ENCODE assay signal across 9 cellular contexts in genomic region chr17:49696233-49696761, GRCh38. TPM values are rescaled to one million over a fixed set of nuclear protein-coding genes. Genes with fewer than 3 reads are reported as not detected.
DNase-seq lines count a peak whose midpoint lies in the region; ATAC-seq and TF ChIP-seq lines count a peak whose summit lies in the region.
"Had no signal": no experiment of that assay in that cellular context is flagged by ENCODE, and none has a peak within 500 bp of the region (broad histone marks: within the 10 kb centered on the region; RNA-seq: fewer than 3 reads in every experiment).

No MANE protein-coding gene starts in this region.

- POLR2A ChIA-PET in HEK293T (lab: Yijun Ruan, JAX), result interaction anchor here (0.6 to 3.6 kb wide), 5 partner anchors 10 to 135 kb away, joined by 3 to 13 read pairs (median 4); partner anchors contain the start of gene SLC35B1

- in situ Hi-C loops in GM13977 (cut with MboI; ENCODE audit: low pct_unique_long_range_greater_than_20kb, low sequenced_read_pairs, unreplicated experiment), result no loop called here

- CTCF ChIA-PET in HEK293T (lab: Yijun Ruan, JAX), result interaction anchor here (0.7 to 5.2 kb wide), 6 partner anchors 8 to 140 kb away, joined by 3 to 35 read pairs (median 6); partner anchors contain the start of gene NXPH3

- no peak for ATAC-seq in Right ventricle myocardium superior (ENCODE audit: poor library complexity)

- DNase-seq in GM13977 (ENCODE audit: low spot score) (peak; percentile 75), NOMO-1 (lab: John Stamatoyannopoulos, UW; ENCODE audit: unreplicated experiment in 2 of 2) (peak; percentile 23 to 39), dermis blood vessel endothelial cell (no peak), HEK293T (ENCODE audit: extremely low spot score) (no peak), Right ventricle myocardium superior (no peak), DMS153 (lab: John Stamatoyannopoulos, UW) (no peak)
- DNase-seq in activated naive CD4-positive, alpha-beta T cell treated with Interleukin-2 at 50 U/mL for 16 hours, result peak; percentile 76
- DNase-seq in stimulated activated CD4-positive, alpha-beta T cell treated with anti-CD3 and anti-CD28 coated beads, Interleukin-1b, Interleukin-23, amount 100 ng/mL, for 4 hours (ENCODE audit: low read depth in 2 of 2), result peak; percentile 46 to 60
- DNase-seq: NCI-H1048 had no signal

- intact Hi-C loops in Right ventricle myocardium superior (cut with DNase I), result no loop called here

- TF ChIP-seq CTCF in GM13977 (IDR thresholded peaks at IDR 0.05; ENCODE audit: extremely low read depth, insufficient read depth, missing control alignments), result no peak

TF ChIP-seq in HEK293T, 16 proteins besides CTCF, POLR2A, EP300 and RAD21:
- no peak for TF ChIP-seq LEF1 (IDR thresholded peaks at IDR 0.05; ENCODE audit: borderline replicate concordance)
- no peak for TF ChIP-seq ZNF384 (IDR thresholded peaks at IDR 0.05)
- no peak for TF ChIP-seq FOXK2 (IDR thresholded peaks at IDR 0.05)
- TF ChIP-seq PKNOX1 (IDR thresholded peaks at IDR 0.05), result no peak
- TF ChIP-seq SUZ12 (IDR thresholded peaks at IDR 0.05), result no peak
- TF ChIP-seq ARNT (IDR thresholded peaks at IDR 0.05), result no peak
- TF ChIP-seq NFRKB (IDR thresholded peaks at IDR 0.05), result no peak
- TF ChIP-seq SP1 (IDR thresholded peaks at IDR 0.05), result no peak
- no peak for TF ChIP-seq FOXM1 (IDR thresholded peaks at IDR 0.05; ENCODE audit: borderline replicate concordance)
- no peak for TF ChIP-seq FOXA1 (IDR thresholded peaks at IDR 0.05)
- no peak for TF ChIP-seq CTBP1 (IDR thresholded peaks at IDR 0.05; ENCODE audit: borderline replicate concordance)
- TF ChIP-seq BHLHE40 (IDR thresholded peaks at IDR 0.05; ENCODE audit: borderline replicate concordance), result no peak
- TF ChIP-seq L3MBTL2 (conservative IDR thresholded peaks at IDR 0.05), result no peak
- no peak for TF ChIP-seq TARDBP (IDR thresholded peaks at IDR 0.05)
- TF ChIP-seq ELF4 (IDR thresholded peaks at IDR 0.05), result no peak
- TF ChIP-seq HDGF (IDR thresholded peaks at IDR 0.05; ENCODE audit: borderline replicate concordance), result no peak

RNA-seq across cellular contexts. Expression of gene SLC35B1, which starts 11.5 kb away (rescaled TPM):
- total RNA-seq in dermis blood vessel endothelial cell (56.9 and 58.9 TPM in 2 replicates), Right ventricle myocardium superior (53.3 TPM)

RNA-seq across cellular contexts. Expression of gene SPOP, which starts 18.4 kb away (rescaled TPM):
- total RNA-seq in dermis blood vessel endothelial cell, result 127 and 144 TPM in 2 replicates
- 64.0 TPM for total RNA-seq in Right ventricle myocardium superior

Comparison
In these comparisons a context has a peak if more than half of its experiments do, and no peak if none do; other contexts are left out.
1. DNase-seq: peak in GM13977 (single experiment), NOMO-1 (2 of 2), activated naive CD4-positive, alpha-beta T cell treated with Interleukin-2 at 50 U/mL for 16 hours (single experiment) and stimulated activated CD4-positive, alpha-beta T cell treated with anti-CD3 and anti-CD28 coated beads, Interleukin-1b, Interleukin-23, amount 100 ng/mL, for 4 hours (2 of 2); none in dermis blood vessel endothelial cell (single experiment), HEK293T (single experiment), Right ventricle myocardium superior (single experiment) and DMS153 (single experiment).